13 cellular contexts compared by ENCODE assay signal in the genomic region with DNA sequence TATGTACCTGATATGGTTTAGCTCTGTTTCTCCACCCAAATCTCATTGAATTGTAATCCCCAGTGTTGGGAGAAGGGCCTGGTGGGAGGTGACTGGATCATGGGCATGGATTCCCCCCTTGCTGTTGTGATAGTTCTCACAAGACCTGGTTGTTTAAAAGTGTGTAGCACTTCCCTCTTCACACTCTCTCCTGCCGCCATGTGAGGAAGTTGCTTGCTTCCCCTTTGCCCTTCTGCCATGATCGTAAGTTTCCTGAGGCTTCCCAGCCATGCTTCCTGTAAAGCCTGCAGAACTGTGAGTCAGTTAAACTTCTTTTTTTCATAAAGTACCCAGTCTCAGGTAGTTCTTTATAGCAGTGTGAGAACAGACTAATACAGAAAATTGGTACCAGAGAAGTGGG.
"Had no signal": no experiment of that assay in that cellular context is flagged by ENCODE, and none has a peak within 500 bp of the region (broad histone marks: within the 10 kb centered on the region; RNA-seq: fewer than 3 reads in every experiment).

No MANE protein-coding gene starts in this region.

- H3K27ac Mint-ChIP-seq: activated naive CD8-positive, alpha-beta T cell treated with anti-CD3 and anti-CD28 coated beads for 36 hours; nephron progenitor cell; stimulated activated naive CD8-positive, alpha-beta T cell treated with anti-CD3 and anti-CD28 coated beads, Interleukin-15, Interleukin-2, amounts not matched to agents 100 ng/mL and 50 ng/mL, for 24 hours had no signal

- ATAC-seq: activated T-cell treated with anti-CD3 and anti-CD28 coated beads, Interleukin-2, amount 50 U/mL, for 4 hours had no signal

- H3K36me3 ChIP-seq: thoracic aorta had no signal

- H3K4me3 Mint-ChIP-seq: activated naive CD8-positive, alpha-beta T cell treated with anti-CD3 and anti-CD28 coated beads for 36 hours; activated T-cell treated with anti-CD3 and anti-CD28 coated beads, Interleukin-2, amount 50 U/mL, for 4 hours; nephron progenitor cell; stimulated activated naive CD8-positive, alpha-beta T cell treated with anti-CD3 and anti-CD28 coated beads, Interleukin-15, Interleukin-2, amounts not matched to agents 100 ng/mL and 50 ng/mL, for 24 hours had no signal

- DNase-seq: activated CD4-positive, alpha-beta T cell treated with anti-CD3 and anti-CD28 coated beads, Interleukin-2, amount 50 U/mL, for 4 hours; activated CD4-positive, CD25-positive, alpha-beta regulatory T cell treated with anti-CD3 and anti-CD28 coated beads, Interleukin-2, amount 50 U/mL, for 72 hours; activated gamma-delta T cell; activated naive CD8-positive, alpha-beta T cell treated with anti-CD3 and anti-CD28 coated beads for 36 hours; activated T-cell treated with anti-CD3 and anti-CD28 coated beads, Interleukin-2, amount 50 U/mL, for 4 hours; mesendoderm; nephron progenitor cell; stimulated activated CD4-positive, alpha-beta T cell treated with anti-CD3 and anti-CD28 coated beads, Interleukin-4, amount 100 ng/mL, for 1 hour; stimulated activated CD8-positive, alpha-beta memory T cell treated with anti-CD3 and anti-CD28 coated beads, Interleukin-4, amount 100 ng/mL, for 48 hours; T-helper 2 cell had no signal

- H3K9me3 ChIP-seq: gastrocnemius medialis, thoracic aorta had no signal

- H3K4me1 ChIP-seq: gastrocnemius medialis had no signal

- H3K27me3 Mint-ChIP-seq: activated naive CD8-positive, alpha-beta T cell treated with anti-CD3 and anti-CD28 coated beads for 36 hours had no signal

- H3K27me3 ChIP-seq: gastrocnemius medialis had no signal

- H3K27ac ChIP-seq: gastrocnemius medialis, thoracic aorta had no signal

- H3K4me1 Mint-ChIP-seq: activated naive CD8-positive, alpha-beta T cell treated with anti-CD3 and anti-CD28 coated beads for 36 hours; nephron progenitor cell had no signal

- H3K4me3 ChIP-seq: gastrocnemius medialis, thoracic aorta had no signal
